Comparison of ENCODE assay signal across 9 cellular contexts in the genomic region with DNA sequence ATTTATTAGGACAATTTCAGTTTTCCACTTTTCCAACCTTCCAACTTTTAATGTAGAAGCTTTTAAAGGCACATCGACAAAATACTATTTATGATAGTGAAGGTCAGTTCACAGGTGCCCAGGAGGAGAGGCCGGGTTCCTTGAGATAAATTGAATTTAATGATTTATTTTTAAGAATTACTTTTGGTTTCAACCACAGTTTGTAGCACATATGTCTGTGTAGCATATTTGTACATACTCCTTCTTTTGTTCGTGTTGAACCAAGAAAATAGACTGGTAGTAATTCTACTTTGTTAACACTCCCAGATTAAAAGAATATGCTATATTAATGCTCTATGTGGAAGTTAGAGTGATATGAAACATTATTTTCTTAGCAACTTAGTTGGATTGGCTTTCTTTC.
"Had no signal": no experiment of that assay in that cellular context is flagged by ENCODE, and none has a peak within 500 bp of the region (broad histone marks: within the 10 kb centered on the region; RNA-seq: fewer than 3 reads in every experiment).

No MANE protein-coding gene starts in this region.

- H3K4me1 ChIP-seq: HAP-1 had no signal

- H3K9me3 ChIP-seq: HAP-1 had no signal

- H2AFZ ChIP-seq: GM23248 had no signal

- H3K9ac ChIP-seq: GM23248 had no signal

- H3K27ac ChIP-seq: GM23248 had no signal

- H3K36me3 ChIP-seq: HAP-1 had no signal

- H3K4me3 ChIP-seq: GM23248, HAP-1, K562 had no signal

- DNase-seq: GM23248, GOT3, H7, HFFc6, IMR-90, KG1 had no signal

- ATAC-seq: HCT116, K562 had no signal
